Comparison of ENCODE assay signal across 11 cellular contexts in genomic region chr12:102824218-102824835, GRCh38.
A peak's percentile ranks its signal among the peaks of the same experiment; 100 is the strongest.
DNase-seq lines count a peak whose midpoint lies in the region; ATAC-seq, FAIRE-seq and TF ChIP-seq lines count a peak whose summit lies in the region.
"Had no signal": no experiment of that assay in that cellular context is flagged by ENCODE, and none has a peak within 500 bp of the region (broad histone marks: within the 10 kb centered on the region; RNA-seq: fewer than 3 reads in every experiment).

No MANE protein-coding gene starts in this region.

- POLR2A ChIA-PET in activated naive CD8-positive, alpha-beta T cell treated with anti-CD3 and anti-CD28 coated beads, Interleukin-2, amount 10 ng/mL, durations not matched to agents 7 days and 5 days (lab: Charles Lee), result no interaction called here

- intact Hi-C loops in kidney (cut with DNase I), result no loop called here

- peaks cover 2% of the 10 kb centered on the region for H3K9me3 Mint-ChIP-seq in activated naive CD8-positive, alpha-beta T cell treated with anti-CD3 and anti-CD28 coated beads, Interleukin-2, amount 10 ng/mL, durations not matched to agents 7 days and 5 days
- peaks cover 4% of the 10 kb centered on the region for H3K9me3 Mint-ChIP-seq in activated naive CD8-positive, alpha-beta T cell treated with anti-CD3 and anti-CD28 coated beads for 36 hours
- H3K9me3 Mint-ChIP-seq in brain, result peaks cover 0 to 4% (median 2%) of the 10 kb centered on the region in 5 experiments
- H3K9me3 Mint-ChIP-seq: nephron; T-helper 2 cell treated with Interferon-gamma antibody and Interleukin-4, amounts not matched to agents 5 μg/mL and 100 μg/mL, for 36 hours had no signal

- H3K27me3 Mint-ChIP-seq in activated naive CD8-positive, alpha-beta T cell treated with anti-CD3 and anti-CD28 coated beads, Interleukin-2, amount 10 ng/mL, durations not matched to agents 7 days and 5 days, result peaks cover 18% of the 10 kb centered on the region
- peaks cover 28% of the 10 kb centered on the region for H3K27me3 Mint-ChIP-seq in activated naive CD8-positive, alpha-beta T cell treated with anti-CD3 and anti-CD28 coated beads for 36 hours
- peaks cover 60% of the 10 kb centered on the region for H3K27me3 Mint-ChIP-seq in brain

- no peak overlapping the region for H3K27ac Mint-ChIP-seq in activated naive CD8-positive, alpha-beta T cell treated with anti-CD3 and anti-CD28 coated beads, Interleukin-2, amount 10 ng/mL, durations not matched to agents 7 days and 5 days
- no peak overlapping the region for H3K27ac Mint-ChIP-seq in activated naive CD8-positive, alpha-beta T cell treated with anti-CD3 and anti-CD28 coated beads for 36 hours
- no peak overlapping the region for H3K27ac Mint-ChIP-seq in brain
- H3K27ac Mint-ChIP-seq: nephron; stimulated activated naive CD8-positive, alpha-beta T cell treated with anti-CD3 and anti-CD28 coated beads, Interleukin-15, Interleukin-2, amounts not matched to agents 100 ng/mL and 50 ng/mL, for 24 hours; T-helper 2 cell treated with Interferon-gamma antibody and Interleukin-4, amounts not matched to agents 5 μg/mL and 100 μg/mL, for 36 hours had no signal

- no peak overlapping the region for H3K4me3 Mint-ChIP-seq in activated naive CD8-positive, alpha-beta T cell treated with anti-CD3 and anti-CD28 coated beads, Interleukin-2, amount 10 ng/mL, durations not matched to agents 7 days and 5 days
- no peak overlapping the region for H3K4me3 Mint-ChIP-seq in activated naive CD8-positive, alpha-beta T cell treated with anti-CD3 and anti-CD28 coated beads for 36 hours
- H3K4me3 Mint-ChIP-seq in brain, result peak overlapping the region in 3 of 5 experiments; percentile 24 to 66 (median 48)
- H3K4me3 Mint-ChIP-seq: nephron; stimulated activated naive CD8-positive, alpha-beta T cell treated with anti-CD3 and anti-CD28 coated beads, Interleukin-15, Interleukin-2, amounts not matched to agents 100 ng/mL and 50 ng/mL, for 24 hours; T-helper 2 cell treated with Interferon-gamma antibody and Interleukin-4, amounts not matched to agents 5 μg/mL and 100 μg/mL, for 36 hours had no signal

- H3K36me3 Mint-ChIP-seq in activated naive CD8-positive, alpha-beta T cell treated with anti-CD3 and anti-CD28 coated beads, Interleukin-2, amount 10 ng/mL, durations not matched to agents 7 days and 5 days, result no peaks in the 10 kb centered on the region
- H3K36me3 Mint-ChIP-seq in activated naive CD8-positive, alpha-beta T cell treated with anti-CD3 and anti-CD28 coated beads for 36 hours, result no peaks in the 10 kb centered on the region
- H3K36me3 Mint-ChIP-seq in brain, result no peaks in the 10 kb centered on the region

- TF ChIP-seq CTCF in brain (conservative IDR thresholded peaks at IDR 0.05) (no peak), kidney (IDR thresholded peaks at IDR 0.05; ENCODE audit: borderline replicate concordance, extremely low read depth, insufficient read depth) (no peak), upper lobe of left lung (IDR thresholded peaks at IDR 0.05) (no peak)

- H3K27me3 ChIP-seq in upper lobe of left lung, result no peaks in the 10 kb centered on the region

- H3K9me3 ChIP-seq in kidney (ENCODE audit: control insufficient read depth in 1 of 2, low read length in 2 of 2) (no peaks in the 10 kb centered on the region), upper lobe of left lung (no peaks in the 10 kb centered on the region)

- no peaks in the 10 kb centered on the region for H3K4me1 Mint-ChIP-seq in activated naive CD8-positive, alpha-beta T cell treated with anti-CD3 and anti-CD28 coated beads, Interleukin-2, amount 10 ng/mL, durations not matched to agents 7 days and 5 days
- no peaks in the 10 kb centered on the region for H3K4me1 Mint-ChIP-seq in activated naive CD8-positive, alpha-beta T cell treated with anti-CD3 and anti-CD28 coated beads for 36 hours
- no peaks in the 10 kb centered on the region for H3K4me1 Mint-ChIP-seq in brain
- H3K4me1 Mint-ChIP-seq: nephron had no signal

- no peaks in the 10 kb centered on the region for H3K36me3 ChIP-seq in kidney (ENCODE audit: control insufficient read depth in 1 of 2, insufficient read depth in 2 of 2, low read length in 2 of 2)
- no peaks in the 10 kb centered on the region for H3K36me3 ChIP-seq in upper lobe of left lung

- H3K27ac ChIP-seq in kidney (ENCODE audit: low read depth in 2 of 2, low read length in 2 of 2), result no peak overlapping the region
- H3K27ac ChIP-seq in upper lobe of left lung, result no peak overlapping the region

- H3K4me3 ChIP-seq in kidney (ENCODE audit: low read length in 2 of 2), result no peak overlapping the region
- H3K4me3 ChIP-seq in upper lobe of left lung, result no peak overlapping the region

- 3 to 5% methylated on average over 25 to 36 of the region's 36 CpGs for WGBS in upper lobe of left lung, 2 donors

- TF ChIP-seq POLR2A in upper lobe of left lung (IDR thresholded peaks at IDR 0.05), result no peak

- TF ChIP-seq EP300 in upper lobe of left lung (IDR thresholded peaks at IDR 0.05), result no peak

- ATAC-seq in activated naive CD8-positive, alpha-beta T cell treated with anti-CD3 and anti-CD28 coated beads, Interleukin-2, amount 10 ng/mL, durations not matched to agents 7 days and 5 days (ENCODE audit: low read depth), result no peak
- ATAC-seq in upper lobe of left lung (ENCODE audit: low FRiP score in 2 of 2) (peak; percentile 76 to 81), GM18909 (IDR thresholded peaks at IDR 0.05; ENCODE audit: poor library complexity, unreplicated experiment) (no peak), HG03095 (IDR thresholded peaks at IDR 0.05; ENCODE audit: unreplicated experiment) (no peak)

- FAIRE-seq in kidney (lab: Jason Lieb, UNC), result no peak

- H3K4me1 ChIP-seq in kidney (ENCODE audit: control insufficient read depth in 1 of 2, insufficient read depth in 1 of 2, low read depth in 1 of 2, low read length in 2 of 2) (no peaks in the 10 kb centered on the region), upper lobe of left lung (no peaks in the 10 kb centered on the region)

- no peak overlapping the region for H3K9ac ChIP-seq in kidney (ENCODE audit: low read length in 2 of 2)

- DNase-seq in activated naive CD8-positive, alpha-beta T cell treated with anti-CD3 and anti-CD28 coated beads, Interleukin-2, amount 10 ng/mL, durations not matched to agents 7 days and 5 days, result peak; percentile 29
- DNase-seq in activated naive CD8-positive, alpha-beta T cell treated with anti-CD3 and anti-CD28 coated beads for 36 hours, result no peak
- DNase-seq in kidney (peak; percentile 79), upper lobe of left lung (peak in 1 of 2 donors; percentile 83)
- no peak for DNase-seq in activated CD8-positive, alpha-beta memory T cell treated with anti-CD3 and anti-CD28 coated beads, Interleukin-2, amount 50 U/mL, for 48 hours

Comparison
In these comparisons a context has a peak if more than half of its experiments do, and no peak if none do; other contexts are left out.
1. DNase-seq: peak in activated naive CD8-positive, alpha-beta T cell treated with anti-CD3 and anti-CD28 coated beads, Interleukin-2, amount 10 ng/mL, durations not matched to agents 7 days and 5 days (single experiment) and kidney (single experiment); none in activated naive CD8-positive, alpha-beta T cell treated with anti-CD3 and anti-CD28 coated beads for 36 hours (single experiment) and activated CD8-positive, alpha-beta memory T cell treated with anti-CD3 and anti-CD28 coated beads, Interleukin-2, amount 50 U/mL, for 48 hours (single experiment).
2. ATAC-seq: peak in upper lobe of left lung (2 of 2); none in activated naive CD8-positive, alpha-beta T cell treated with anti-CD3 and anti-CD28 coated beads, Interleukin-2, amount 10 ng/mL, durations not matched to agents 7 days and 5 days (single experiment), GM18909 (single experiment) and HG03095 (single experiment).
3. H3K4me3 Mint-ChIP-seq: peak in brain (3 of 5); none in activated naive CD8-positive, alpha-beta T cell treated with anti-CD3 and anti-CD28 coated beads, Interleukin-2, amount 10 ng/mL, durations not matched to agents 7 days and 5 days (single experiment) and activated naive CD8-positive, alpha-beta T cell treated with anti-CD3 and anti-CD28 coated beads for 36 hours (single experiment).